19 cellular contexts compared by ENCODE assay signal in genomic region chr2:157428500-157429175, GRCh38. TPM values are rescaled to one million over a fixed set of nuclear protein-coding genes. Genes with fewer than 3 reads are reported as not detected.
A peak's percentile ranks its signal among the peaks of the same experiment; 100 is the strongest.
DNase-seq lines count a peak whose midpoint lies in the region; ATAC-seq lines count a peak whose summit lies in the region.
"Had no signal": no experiment of that assay in that cellular context is flagged by ENCODE, and none has a peak within 500 bp of the region (broad histone marks: within the 10 kb centered on the region; RNA-seq: fewer than 3 reads in every experiment).

No MANE protein-coding gene starts in this region.

- CTCF ChIA-PET in CD4-positive, alpha-beta memory T cell (lab: Charles Lee; ENCODE audit: partially characterized antibody): interaction anchor here (1.0 to 4.0 kb wide), 3 partner anchors 11 to 92 kb away, joined by 3 to 20 read pairs (median 3); no protein-coding TSS in a partner anchor
- CTCF ChIA-PET in activated CD8-positive, alpha-beta T cell treated with anti-CD3 and anti-CD28 coated beads, Interleukin-2, amount 10 ng/mL, durations not matched to agents 7 days and 5 days (lab: Charles Lee): interaction anchor here (0.7 to 2.8 kb wide), 4 partner anchors 10 to 101 kb away, joined by 3 to 19 read pairs (median 8); no protein-coding TSS in a partner anchor

- peaks cover 84% of the 10 kb centered on the region for H3K36me3 Mint-ChIP-seq in CD4-positive, CD25-positive, alpha-beta regulatory T cell
- peaks cover 91 to 95% of the 10 kb centered on the region in 2 donors for H3K36me3 Mint-ChIP-seq in CD4-positive, alpha-beta memory T cell
- peaks cover 92% of the 10 kb centered on the region for H3K36me3 Mint-ChIP-seq in activated CD8-positive, alpha-beta T cell treated with anti-CD3 and anti-CD28 coated beads, Interleukin-2, amount 10 ng/mL, durations not matched to agents 7 days and 5 days (ENCODE audit: low read depth)
- H3K36me3 Mint-ChIP-seq in memory B cell: peaks cover 71% of the 10 kb centered on the region

- H3K27me3 ChIP-seq in CD4-positive, CD25-positive, alpha-beta regulatory T cell (ENCODE audit: control insufficient read depth, insufficient read depth, low read length): no peaks in the 10 kb centered on the region
- no peaks in the 10 kb centered on the region for H3K27me3 ChIP-seq in CD4-positive, alpha-beta memory T cell (ENCODE audit: insufficient read depth, low read length)
- H3K27me3 ChIP-seq: adrenal gland, heart left ventricle had no signal

- peak overlapping the region in 3 of 4 donors; percentile 14 to 84 (median 61) for H3K4me3 Mint-ChIP-seq in CD4-positive, CD25-positive, alpha-beta regulatory T cell
- peak overlapping the region in 7 of 8 donors; percentile 22 to 71 (median 47) for H3K4me3 Mint-ChIP-seq in CD4-positive, alpha-beta memory T cell
- peak overlapping the region; percentile 65 for H3K4me3 Mint-ChIP-seq in activated CD8-positive, alpha-beta T cell treated with anti-CD3 and anti-CD28 coated beads, Interleukin-2, amount 10 ng/mL, durations not matched to agents 7 days and 5 days
- no peak overlapping the region for H3K4me3 Mint-ChIP-seq in memory B cell

- peak overlapping the region; percentile 92 to 99 (median 96) for H3K27ac Mint-ChIP-seq in CD4-positive, CD25-positive, alpha-beta regulatory T cell
- peak overlapping the region; percentile 31 to 95 (median 73) for H3K27ac Mint-ChIP-seq in CD4-positive, alpha-beta memory T cell
- H3K27ac Mint-ChIP-seq in activated CD8-positive, alpha-beta T cell treated with anti-CD3 and anti-CD28 coated beads, Interleukin-2, amount 10 ng/mL, durations not matched to agents 7 days and 5 days: peak overlapping the region; percentile 70
- H3K27ac Mint-ChIP-seq in memory B cell: peak overlapping the region; percentile 49

- intact Hi-C loops in CD4-positive, alpha-beta memory T cell (cut with micrococcal nuclease): loop anchor here (10.0 kb wide), 1 partner anchor 196 kb away; the partner anchor contains the start of gene ACVR1C

- ATAC-seq in CD4-positive, CD25-positive, alpha-beta regulatory T cell (ENCODE audit: low read depth in 2 of 2): no peak
- ATAC-seq in activated CD8-positive, alpha-beta T cell treated with anti-CD3 and anti-CD28 coated beads, Interleukin-2, amount 10 ng/mL, durations not matched to agents 7 days and 5 days: no peak
- ATAC-seq in memory B cell (ENCODE audit: low read depth): no peak
- ATAC-seq in GM21423 (IDR thresholded peaks at IDR 0.05; ENCODE audit: unreplicated experiment): no peak
- ATAC-seq: PC-3, psoas muscle had no signal

- H3K27me3 Mint-ChIP-seq in CD4-positive, CD25-positive, alpha-beta regulatory T cell: no peaks in the 10 kb centered on the region
- no peaks in the 10 kb centered on the region for H3K27me3 Mint-ChIP-seq in CD4-positive, alpha-beta memory T cell
- H3K27me3 Mint-ChIP-seq in activated CD8-positive, alpha-beta T cell treated with anti-CD3 and anti-CD28 coated beads, Interleukin-2, amount 10 ng/mL, durations not matched to agents 7 days and 5 days (ENCODE audit: low read depth): no peaks in the 10 kb centered on the region
- H3K27me3 Mint-ChIP-seq in memory B cell: no peaks in the 10 kb centered on the region

- H3K9me3 ChIP-seq in CD4-positive, CD25-positive, alpha-beta regulatory T cell (ENCODE audit: control insufficient read depth in 2 of 2, low read length in 2 of 2): peaks cover 13 to 17% of the 10 kb centered on the region in 2 experiments
- H3K9me3 ChIP-seq in CD4-positive, alpha-beta memory T cell (ENCODE audit: control insufficient read depth in 1 of 2, low read length in 2 of 2): no peaks in the 10 kb centered on the region

- DNase-seq in CD4-positive, CD25-positive, alpha-beta regulatory T cell: no peak
- no peak for DNase-seq in CD4-positive, alpha-beta memory T cell
- no peak for DNase-seq in activated CD8-positive, alpha-beta T cell treated with anti-CD3 and anti-CD28 coated beads, Interleukin-2, amount 10 ng/mL, durations not matched to agents 7 days and 5 days
- no peak for DNase-seq in memory B cell (ENCODE audit: low spot score in 2 of 2)
- DNase-seq in stimulated activated CD4-positive, alpha-beta T cell treated with anti-CD3 and anti-CD28 coated beads, Interleukin-4, amount 100 ng/mL, for 24 hours: no peak
- DNase-seq in stimulated activated naive CD4-positive, alpha-beta T cell (lab: John Stamatoyannopoulos, UW): no peak
- DNase-seq: adrenal gland; Calu3; dermis blood vessel endothelial cell; heart left ventricle; Karpas-422; NCI-H1930; NCI-H226; NCI-H82; PC-3; psoas muscle; SIG-M5; stimulated activated CD4-positive, alpha-beta T cell treated with anti-CD3 and anti-CD28 coated beads, Interleukin-2, amount 100 ng/mL, for 24 hours had no signal

- H3K4me1 ChIP-seq in CD4-positive, CD25-positive, alpha-beta regulatory T cell (ENCODE audit: control insufficient read depth, insufficient read depth, low read length, poor library complexity, severe bottlenecking): peaks cover 52% of the 10 kb centered on the region
- H3K4me1 ChIP-seq in CD4-positive, alpha-beta memory T cell (ENCODE audit: insufficient read depth, low read length): peaks cover 89% of the 10 kb centered on the region
- H3K4me1 ChIP-seq: psoas muscle had no signal

- POLR2A ChIA-PET in CD4-positive, alpha-beta memory T cell (lab: Charles Lee; ENCODE audit: partially characterized antibody): interaction anchor here (17.5 to 27.4 kb wide), 4 partner anchors 2 to 98 kb away, joined by 375 to 1017 read pairs (median 809); partner anchors contain the start of genes CYTIP and ERMN
- POLR2A ChIA-PET in activated CD8-positive, alpha-beta T cell treated with anti-CD3 and anti-CD28 coated beads, Interleukin-2, amount 10 ng/mL, durations not matched to agents 7 days and 5 days (lab: Charles Lee): interaction anchor here (0.5 to 4.3 kb wide), 5 partner anchors 8 to 111 kb away, joined by 3 to 47 read pairs (median 9); partner anchors contain the start of gene CYTIP

- H3K4me3 ChIP-seq in CD4-positive, CD25-positive, alpha-beta regulatory T cell (ENCODE audit: low read depth, low read length): peak overlapping the region; percentile 39
- no peak overlapping the region for H3K4me3 ChIP-seq in CD4-positive, alpha-beta memory T cell (ENCODE audit: low read length in 2 of 2)
- H3K4me3 ChIP-seq: adrenal gland, heart left ventricle, psoas muscle had no signal

- H3K27ac ChIP-seq in CD4-positive, CD25-positive, alpha-beta regulatory T cell (ENCODE audit: insufficient read depth, low read length, poor library complexity, severe bottlenecking): peak overlapping the region; percentile 2
- H3K27ac ChIP-seq in CD4-positive, alpha-beta memory T cell (ENCODE audit: low read depth, low read length): no peak overlapping the region
- H3K27ac ChIP-seq: adrenal gland, heart left ventricle, psoas muscle had no signal

- peaks cover 98% of the 10 kb centered on the region for H3K36me3 ChIP-seq in CD4-positive, CD25-positive, alpha-beta regulatory T cell (ENCODE audit: control insufficient read depth, insufficient read depth, low read length)
- peaks cover 88% of the 10 kb centered on the region for H3K36me3 ChIP-seq in CD4-positive, alpha-beta memory T cell (ENCODE audit: insufficient read depth, low read length)
- H3K36me3 ChIP-seq: adrenal gland had no signal

- peaks cover 0 to 14% (median 4%) of the 10 kb centered on the region in 7 donors for H3K9me3 Mint-ChIP-seq in CD4-positive, CD25-positive, alpha-beta regulatory T cell
- H3K9me3 Mint-ChIP-seq in CD4-positive, alpha-beta memory T cell: peaks cover 3 to 22% (median 11%) of the 10 kb centered on the region in 8 donors
- H3K9me3 Mint-ChIP-seq in activated CD8-positive, alpha-beta T cell treated with anti-CD3 and anti-CD28 coated beads, Interleukin-2, amount 10 ng/mL, durations not matched to agents 7 days and 5 days (ENCODE audit: insufficient read depth): no peaks in the 10 kb centered on the region
- no peaks in the 10 kb centered on the region for H3K9me3 Mint-ChIP-seq in memory B cell

- H3K4me1 Mint-ChIP-seq in CD4-positive, CD25-positive, alpha-beta regulatory T cell: peaks cover 60 to 88% (median 77%) of the 10 kb centered on the region in 4 donors
- H3K4me1 Mint-ChIP-seq in CD4-positive, alpha-beta memory T cell: peaks cover 55 to 87% (median 77%) of the 10 kb centered on the region in 4 donors
- H3K4me1 Mint-ChIP-seq in activated CD8-positive, alpha-beta T cell treated with anti-CD3 and anti-CD28 coated beads, Interleukin-2, amount 10 ng/mL, durations not matched to agents 7 days and 5 days (ENCODE audit: low read depth): peaks cover 85% of the 10 kb centered on the region
- H3K4me1 Mint-ChIP-seq in memory B cell: peaks cover 20% of the 10 kb centered on the region

RNA-seq across cellular contexts. Expression of gene CYTIP, which starts 15.3 kb away (rescaled TPM):
- total RNA-seq in CD4-positive, CD25-positive, alpha-beta regulatory T cell: 454 TPM
- 100 to 1,000 TPM; 123 to 205 (median 150) TPM for polyA plus RNA-seq in CD4-positive, CD25-positive, alpha-beta regulatory T cell
- total RNA-seq in CD4-positive, alpha-beta memory T cell: 100 to 1,000 TPM; 231 to 248 TPM
- 100 to 1,000 TPM; 163 to 176 TPM for polyA plus RNA-seq in CD4-positive, alpha-beta memory T cell
- 100 to 1,000 TPM; 222 to 227 TPM for total RNA-seq in activated CD8-positive, alpha-beta T cell treated with anti-CD3 and anti-CD28 coated beads, Interleukin-2, amount 10 ng/mL, durations not matched to agents 7 days and 5 days
- total RNA-seq: Calu3, dermis blood vessel endothelial cell had no signal
